In the genomic region with DNA sequence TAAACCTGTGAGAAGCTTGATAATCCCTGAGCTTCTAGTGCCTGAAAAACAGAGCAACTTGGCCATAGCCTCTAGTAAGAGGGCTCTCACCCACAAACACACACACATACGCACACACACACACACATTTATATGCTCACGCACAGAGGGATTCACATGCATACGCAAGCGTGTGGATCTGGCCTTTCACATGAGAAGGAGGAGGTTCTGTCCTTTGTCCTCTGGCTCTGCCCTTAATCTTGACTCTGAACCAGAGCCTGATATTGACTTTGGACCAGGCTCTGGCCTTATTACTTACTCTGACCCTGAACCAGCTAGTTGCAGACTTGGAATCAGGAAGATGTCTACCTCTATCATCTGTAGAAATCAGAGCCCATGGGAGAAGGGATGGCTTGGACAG, we compare ENCODE assay signal across 12 cellular contexts. TPM values are rescaled to one million over a fixed set of nuclear protein-coding genes. Genes with fewer than 3 reads are reported as not detected.
A peak's percentile ranks its signal among the peaks of the same experiment; 100 is the strongest.
DNase-seq lines count a peak whose midpoint lies in the region; ATAC-seq and TF ChIP-seq lines count a peak whose summit lies in the region.
"Had no signal": no experiment of that assay in that cellular context is flagged by ENCODE, and none has a peak within 500 bp of the region (broad histone marks: within the 10 kb centered on the region; RNA-seq: fewer than 3 reads in every experiment).

No MANE protein-coding gene starts in this region.

- intact Hi-C loops in mucosa of descending colon (cut with DNase I, micrococcal nuclease): no loop called here

- H3K4me3 ChIP-seq in coronary artery (no peak overlapping the region), mucosa of descending colon (no peak overlapping the region)
- H3K4me3 ChIP-seq: GM12878 had no signal

- peak; percentile 53 for DNase-seq in activated effector memory CD4-positive, alpha-beta T cell treated with anti-CD3 and anti-CD28 coated beads, Interleukin-2, amount 50 U/mL, for 16 hours
- DNase-seq in activated effector memory CD4-positive, alpha-beta T cell treated with Interleukin-2 at 50 U/mL for 16 hours: no peak
- DNase-seq in coronary artery (ENCODE audit: low spot score): peak; percentile 55
- DNase-seq in mucosa of descending colon: no peak
- no peak for DNase-seq in EL
- DNase-seq in hippocampal formation (lab: John Stamatoyannopoulos, UW): no peak
- DNase-seq in Ammon's horn (ENCODE audit: low spot score): no peak
- DNase-seq: 8988T, NCI-H1048 had no signal

- H3K36me3 ChIP-seq in mucosa of descending colon (ENCODE audit: low read depth): no peaks in the 10 kb centered on the region

- H3K9me3 ChIP-seq in mucosa of descending colon: no peaks in the 10 kb centered on the region

- ATAC-seq in mucosa of descending colon (peak; percentile 5), HG03196 (IDR thresholded peaks at IDR 0.05; ENCODE audit: unreplicated experiment) (no peak)

- no peaks in the 10 kb centered on the region for H3K4me1 ChIP-seq in mucosa of descending colon (ENCODE audit: low read depth)

- TF ChIP-seq CTCF in coronary artery (IDR thresholded peaks at IDR 0.05): no peak
- TF ChIP-seq CTCF in mucosa of descending colon (IDR thresholded peaks at IDR 0.05): no peak

- no peak overlapping the region for H3K27ac ChIP-seq in coronary artery

RNA-seq across cellular contexts. Expression of gene P4HA2, which starts 10.0 kb away (rescaled TPM):
- 10 to 100 TPM; 47.0 to 65.0 (median 56.1) TPM for total RNA-seq in mucosa of descending colon

RNA-seq across cellular contexts. Expression of gene PDLIM4, which starts 19.8 kb away (rescaled TPM):
- total RNA-seq in mucosa of descending colon: 10 to 100 TPM in 1 of 3 donors, 1 to 10 TPM in 2; 5.1 to 59.0 (median 5.6) TPM
- total RNA-seq: HT1080 had no signal

RNA-seq across cellular contexts. Expression of gene SLC22A4, which starts 56.5 kb away (rescaled TPM):
- total RNA-seq in mucosa of descending colon: 10 to 100 TPM in 1 of 3 donors, 1 to 10 TPM in 2; 2.7 to 13.4 (median 3.6) TPM

Comparison
In these comparisons a context has a peak if more than half of its experiments do, and no peak if none do; other contexts are left out.
1. DNase-seq: peak in activated effector memory CD4-positive, alpha-beta T cell treated with anti-CD3 and anti-CD28 coated beads, Interleukin-2, amount 50 U/mL, for 16 hours (single experiment) and coronary artery (single experiment); none in activated effector memory CD4-positive, alpha-beta T cell treated with Interleukin-2 at 50 U/mL for 16 hours (single experiment), mucosa of descending colon (0 of 3), EL (single experiment), hippocampal formation (0 of 2) and Ammon's horn (single experiment).